Comparison of ENCODE assay signal across 8 cellular contexts in the genomic region with DNA sequence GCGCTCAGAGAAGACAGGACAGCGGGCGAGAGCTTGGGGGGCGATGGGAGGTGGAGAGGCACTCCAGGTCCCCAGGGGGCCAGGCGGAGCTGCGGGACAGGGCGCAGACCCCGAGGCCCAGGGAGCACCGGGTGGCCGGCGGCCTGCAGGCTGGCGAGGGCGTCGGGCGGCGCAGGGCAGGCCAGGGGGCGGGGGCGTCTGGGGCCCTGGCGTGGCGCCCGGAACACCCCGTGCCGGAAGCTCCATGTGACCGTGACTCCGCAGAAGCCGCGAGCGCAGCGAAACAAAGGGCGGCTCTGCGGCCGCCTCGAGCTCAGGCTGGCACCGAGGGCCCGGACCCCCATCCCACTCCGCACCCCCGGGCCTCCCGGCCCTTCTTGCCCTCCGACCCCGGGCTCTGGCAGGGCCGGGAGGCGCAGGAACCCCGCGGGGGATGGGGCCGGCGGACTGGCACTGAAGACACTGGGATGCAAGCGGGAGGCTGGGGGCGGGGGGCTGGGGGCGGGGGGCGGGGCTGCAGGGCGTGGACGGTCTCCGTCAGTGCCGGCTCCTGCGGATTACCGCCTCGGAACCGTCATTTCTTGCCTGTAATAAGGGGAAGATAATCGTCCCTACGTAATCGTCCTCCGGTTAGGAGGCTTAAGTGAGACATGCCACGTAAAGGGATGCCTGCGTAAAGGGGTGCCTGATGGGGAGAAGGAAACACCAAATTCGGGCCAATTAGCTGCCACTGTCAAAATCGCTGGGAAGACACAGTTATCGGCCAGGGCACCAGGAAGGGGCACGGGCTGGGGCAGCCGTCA. TPM values are rescaled to one million over a fixed set of nuclear protein-coding genes. Genes with fewer than 3 reads are reported as not detected.
DNase-seq lines count a peak whose midpoint lies in the region; ATAC-seq and TF ChIP-seq lines count a peak whose summit lies in the region.

No MANE protein-coding gene starts in this region.

- no peaks in the 10 kb centered on the region for H3K36me3 ChIP-seq in OCI-LY7 (ENCODE audit: insufficient read depth, low read length)

- H3K4me3 Mint-ChIP-seq in CD4-positive, alpha-beta T cell = peak overlapping the region; percentile 90
- H3K4me3 Mint-ChIP-seq in activated T-helper 1 cell treated with anti-CD3 and anti-CD28 coated beads, Interleukin-12 subunit alpha, Interleukin-12 subunit beta, Interleukin-2, Interleukin-4 antibody, amounts not matched to agents 30 ng/mL and 10 ng/mL and 1 ng/mL, durations not matched to agents 14 hours and 24 hours and 36 hours = peak overlapping the region; percentile 88
- peak overlapping the region; percentile 87 for H3K4me3 Mint-ChIP-seq in natural killer cell treated with Interleukin-12 subunit alpha and Interleukin-12 subunit beta and Interleukin-15 and Interleukin-18, amount 100 ng/mL, for 72 hours

- no peaks in the 10 kb centered on the region for H4K20me1 ChIP-seq in OCI-LY7 (ENCODE audit: insufficient read depth, low read length)

- no peaks in the 10 kb centered on the region for H3K79me2 ChIP-seq in OCI-LY7 (ENCODE audit: insufficient read depth, low read depth, low read length)

- CTCF ChIA-PET in CD4-positive, alpha-beta T cell (lab: Charles Lee) = interaction anchor here (0.8 to 1.8 kb wide), 3 partner anchors 19 to 200 kb away, joined by 3 to 7 read pairs (median 4); a partner anchor contains a TSS
- CTCF ChIA-PET in OCI-LY7 (lab: Charles Lee; ENCODE audit: unreplicated experiment) = interaction anchor here (0.6 kb wide), 6 partner anchors 74 to 317 kb away, joined by 3 to 6 read pairs (median 4); no protein-coding TSS in a partner anchor

- peak overlapping the region; percentile 59 for H2AFZ ChIP-seq in OCI-LY7 (ENCODE audit: low read length)

- H3K4me3 ChIP-seq in OCI-LY7 (ENCODE audit: low read depth, low read length, poor library complexity, severe bottlenecking) (peak overlapping the region; percentile 32), fibroblast of mammary gland (ENCODE audit: control insufficient read depth, low read depth, low read length) (peak overlapping the region; percentile 27)

- H3K27me3 Mint-ChIP-seq in CD4-positive, alpha-beta T cell = no peaks in the 10 kb centered on the region
- peaks cover 1% of the 10 kb centered on the region for H3K27me3 Mint-ChIP-seq in activated T-helper 1 cell treated with anti-CD3 and anti-CD28 coated beads, Interleukin-12 subunit alpha, Interleukin-12 subunit beta, Interleukin-2, Interleukin-4 antibody, amounts not matched to agents 30 ng/mL and 10 ng/mL and 1 ng/mL, durations not matched to agents 14 hours and 24 hours and 36 hours (ENCODE audit: insufficient read depth)
- no peaks in the 10 kb centered on the region for H3K27me3 Mint-ChIP-seq in natural killer cell treated with Interleukin-12 subunit alpha and Interleukin-12 subunit beta and Interleukin-15 and Interleukin-18, amount 100 ng/mL, for 72 hours

- H3K9me2 ChIP-seq in OCI-LY7 (ENCODE audit: insufficient read depth, low read length) = no peaks in the 10 kb centered on the region

- TF ChIP-seq CTCF in CD4-positive, alpha-beta T cell (IDR thresholded peaks at IDR 0.05) = no peak
- TF ChIP-seq CTCF in OCI-LY7 (conservative IDR thresholded peaks at IDR 0.05; ENCODE audit: low read length) (no peak), fibroblast of mammary gland (conservative IDR thresholded peaks at IDR 0.05; ENCODE audit: control insufficient read depth, insufficient read depth, low read depth, low read length) (no peak)

- peak overlapping the region; percentile 91 for H3K27ac Mint-ChIP-seq in CD4-positive, alpha-beta T cell
- H3K27ac Mint-ChIP-seq in activated T-helper 1 cell treated with anti-CD3 and anti-CD28 coated beads, Interleukin-12 subunit alpha, Interleukin-12 subunit beta, Interleukin-2, Interleukin-4 antibody, amounts not matched to agents 30 ng/mL and 10 ng/mL and 1 ng/mL, durations not matched to agents 14 hours and 24 hours and 36 hours = peak overlapping the region; percentile 97
- H3K27ac Mint-ChIP-seq in natural killer cell treated with Interleukin-12 subunit alpha and Interleukin-12 subunit beta and Interleukin-15 and Interleukin-18, amount 100 ng/mL, for 72 hours = peak overlapping the region; percentile 88 to 90

- DNase-seq in CD4-positive, alpha-beta T cell = peak; percentile 49 to 76 (median 66)
- DNase-seq in OCI-LY7 (ENCODE audit: low spot score) (peak; percentile 77), fibroblast of mammary gland (ENCODE audit: low read depth) (peak; percentile 86)
- DNase-seq in activated T-helper 1 cell treated with anti-CD3 and anti-CD28 coated beads, Interleukin-12 subunit alpha, Interleukin-12 subunit beta, Interleukin-2, Interleukin-4 antibody, amounts not matched to agents 30 ng/mL and 10 ng/mL and 1 ng/mL, durations not matched to agents 14 hours and 24 hours and 36 hours (ENCODE audit: low spot score) = peak; percentile 66
- peak; percentile 78 for DNase-seq in natural killer cell treated with Interleukin-12 subunit alpha and Interleukin-12 subunit beta and Interleukin-15 and Interleukin-18, amount 100 ng/mL, for 72 hours (ENCODE audit: low spot score)
- DNase-seq in stimulated activated naive CD4-positive, alpha-beta T cell treated with Interleukin-2 at 50 U/mL for 16 hours (lab: John Stamatoyannopoulos, UW) = peak; percentile 76

- no peaks in the 10 kb centered on the region for H3K9me3 ChIP-seq in CD4-positive, alpha-beta T cell (ENCODE audit: control insufficient read depth, low read length)
- H3K9me3 ChIP-seq in OCI-LY7 (ENCODE audit: low read length) = no peaks in the 10 kb centered on the region

- H3K4me2 ChIP-seq in OCI-LY7 (ENCODE audit: low read length) = peak overlapping the region; percentile 52

- no peaks in the 10 kb centered on the region for H3K36me3 Mint-ChIP-seq in CD4-positive, alpha-beta T cell (ENCODE audit: low read depth)
- no peaks in the 10 kb centered on the region for H3K36me3 Mint-ChIP-seq in activated T-helper 1 cell treated with anti-CD3 and anti-CD28 coated beads, Interleukin-12 subunit alpha, Interleukin-12 subunit beta, Interleukin-2, Interleukin-4 antibody, amounts not matched to agents 30 ng/mL and 10 ng/mL and 1 ng/mL, durations not matched to agents 14 hours and 24 hours and 36 hours (ENCODE audit: low read depth)
- H3K36me3 Mint-ChIP-seq in natural killer cell treated with Interleukin-12 subunit alpha and Interleukin-12 subunit beta and Interleukin-15 and Interleukin-18, amount 100 ng/mL, for 72 hours = no peaks in the 10 kb centered on the region

- BruUV-seq in OCI-LY7 (replicated peaks; lab: Mats Ljungman, UMichigan) = no TSS peak

- intact Hi-C loops in CD4-positive, alpha-beta T cell (cut with DNase I, micrococcal nuclease) = no loop called here
- intact Hi-C loops in OCI-LY7 (cut with micrococcal nuclease; ENCODE audit: unreplicated experiment) = loop anchor here (5.0 kb wide), 1 partner anchor 100 kb away; a partner anchor contains a TSS
- intact Hi-C loops in activated T-helper 1 cell treated with anti-CD3 and anti-CD28 coated beads, Interleukin-12 subunit alpha, Interleukin-12 subunit beta, Interleukin-2, Interleukin-4 antibody, amounts not matched to agents 30 ng/mL and 10 ng/mL and 1 ng/mL, durations not matched to agents 14 hours and 24 hours and 36 hours (cut with micrococcal nuclease) = loop anchor here (1.0 kb wide), 4 partner anchors 17 to 158 kb away; a partner anchor contains a TSS

- H3K4me1 ChIP-seq in OCI-LY7 (ENCODE audit: insufficient read depth, low read length, poor library complexity, severe bottlenecking) = peaks cover 17% of the 10 kb centered on the region

- ATAC-seq in CD4-positive, alpha-beta T cell (ENCODE audit: poor library complexity) = peak; percentile 82
- ATAC-seq in GM19372 (IDR thresholded peaks at IDR 0.05; ENCODE audit: low read depth, unreplicated experiment) = peak; percentile 69
- ATAC-seq in HG03469 (IDR thresholded peaks at IDR 0.05; ENCODE audit: unreplicated experiment) = peak; percentile 66
- peak; percentile 93 for ATAC-seq in natural killer cell treated with Interleukin-12 subunit alpha and Interleukin-12 subunit beta and Interleukin-15 and Interleukin-18, amount 100 ng/mL, for 72 hours

- POLR2A ChIA-PET in CD4-positive, alpha-beta T cell (lab: Charles Lee) = interaction anchor here (0.6 to 3.1 kb wide), 18 partner anchors 9 to 668 kb away, joined by 3 to 62 read pairs (median 6); a partner anchor contains a TSS
- POLR2A ChIA-PET in OCI-LY7 (lab: Charles Lee) = interaction anchor here (0.6 to 2.0 kb wide), 9 partner anchors 8 to 441 kb away, joined by 3 to 9 read pairs (median 6); a partner anchor contains a TSS

- peak overlapping the region; percentile 55 for H3K27ac ChIP-seq in CD4-positive, alpha-beta T cell (ENCODE audit: low read depth, low read length)
- no peak overlapping the region for H3K27ac ChIP-seq in OCI-LY7 (ENCODE audit: low read depth, low read length, poor library complexity, severe bottlenecking)

- peaks cover 37% of the 10 kb centered on the region for H3K4me1 Mint-ChIP-seq in CD4-positive, alpha-beta T cell (ENCODE audit: low read depth)
- H3K4me1 Mint-ChIP-seq in activated T-helper 1 cell treated with anti-CD3 and anti-CD28 coated beads, Interleukin-12 subunit alpha, Interleukin-12 subunit beta, Interleukin-2, Interleukin-4 antibody, amounts not matched to agents 30 ng/mL and 10 ng/mL and 1 ng/mL, durations not matched to agents 14 hours and 24 hours and 36 hours (ENCODE audit: low read depth) = peaks cover 26% of the 10 kb centered on the region
- H3K4me1 Mint-ChIP-seq in natural killer cell treated with Interleukin-12 subunit alpha and Interleukin-12 subunit beta and Interleukin-15 and Interleukin-18, amount 100 ng/mL, for 72 hours (ENCODE audit: low read depth in 2 of 2) = peaks cover 7 to 8% of the 10 kb centered on the region in 2 donors

- no peaks in the 10 kb centered on the region for H3K27me3 ChIP-seq in CD4-positive, alpha-beta T cell (ENCODE audit: control insufficient read depth, insufficient read depth, low read length)

- H3K9me3 Mint-ChIP-seq in CD4-positive, alpha-beta T cell = no peaks in the 10 kb centered on the region
- no peaks in the 10 kb centered on the region for H3K9me3 Mint-ChIP-seq in activated T-helper 1 cell treated with anti-CD3 and anti-CD28 coated beads, Interleukin-12 subunit alpha, Interleukin-12 subunit beta, Interleukin-2, Interleukin-4 antibody, amounts not matched to agents 30 ng/mL and 10 ng/mL and 1 ng/mL, durations not matched to agents 14 hours and 24 hours and 36 hours
- H3K9me3 Mint-ChIP-seq in natural killer cell treated with Interleukin-12 subunit alpha and Interleukin-12 subunit beta and Interleukin-15 and Interleukin-18, amount 100 ng/mL, for 72 hours = no peaks in the 10 kb centered on the region

RNA-seq across cellular contexts. Expression of a gene that starts 19.2 kb away (rescaled TPM):
- under 1 TPM in 1 of 2 experiments, not detected in 1; 0.30 TPM for total RNA-seq in CD4-positive, alpha-beta T cell
- total RNA-seq in OCI-LY7 (2014; rRNA removed; shearing (Covaris generic)) = 0.35 and 0.82 TPM in 2 replicates
- 2.6 and 3.5 TPM in 2 replicates for total RNA-seq in OCI-LY7 (2022)
- total RNA-seq in activated T-helper 1 cell treated with anti-CD3 and anti-CD28 coated beads, Interleukin-12 subunit alpha, Interleukin-12 subunit beta, Interleukin-2, Interleukin-4 antibody, amounts not matched to agents 30 ng/mL and 10 ng/mL and 1 ng/mL, durations not matched to agents 14 hours and 24 hours and 36 hours = 0.34 and 0.70 TPM in 2 replicates
- total RNA-seq in natural killer cell treated with Interleukin-12 subunit alpha and Interleukin-12 subunit beta and Interleukin-15 and Interleukin-18, amount 100 ng/mL, for 72 hours = under 1 TPM; 0.24 to 0.81 TPM

RNA-seq across cellular contexts. Expression of a gene that starts 27.5 kb away (rescaled TPM):
- 10 to 100 TPM; 21.7 to 23.3 TPM for total RNA-seq in CD4-positive, alpha-beta T cell
- 7.5 and 9.8 TPM in 2 replicates for total RNA-seq in OCI-LY7 (2014; rRNA removed; shearing (Covaris generic))
- 7.9 and 8.1 TPM in 2 replicates for total RNA-seq in OCI-LY7 (2022)
- total RNA-seq in activated T-helper 1 cell treated with anti-CD3 and anti-CD28 coated beads, Interleukin-12 subunit alpha, Interleukin-12 subunit beta, Interleukin-2, Interleukin-4 antibody, amounts not matched to agents 30 ng/mL and 10 ng/mL and 1 ng/mL, durations not matched to agents 14 hours and 24 hours and 36 hours = 35.5 and 38.2 TPM in 2 replicates
- 10 to 100 TPM in 1 of 2 donors, 1 to 10 TPM in 1; 8.4 to 12.9 TPM for total RNA-seq in natural killer cell treated with Interleukin-12 subunit alpha and Interleukin-12 subunit beta and Interleukin-15 and Interleukin-18, amount 100 ng/mL, for 72 hours

Comparison
In these comparisons a context has a peak if more than half of its experiments do, and no peak if none do; other contexts are left out.
1. intact Hi-C loops: an anchor here in OCI-LY7 (5.0 kb wide) and activated T-helper 1 cell treated with anti-CD3 and anti-CD28 coated beads, Interleukin-12 subunit alpha, Interleukin-12 subunit beta, Interleukin-2, Interleukin-4 antibody, amounts not matched to agents 30 ng/mL and 10 ng/mL and 1 ng/mL, durations not matched to agents 14 hours and 24 hours and 36 hours (1.0 kb wide); none called in CD4-positive, alpha-beta T cell.